1 cellular context compared by ENCODE assay signal in the genomic region with DNA sequence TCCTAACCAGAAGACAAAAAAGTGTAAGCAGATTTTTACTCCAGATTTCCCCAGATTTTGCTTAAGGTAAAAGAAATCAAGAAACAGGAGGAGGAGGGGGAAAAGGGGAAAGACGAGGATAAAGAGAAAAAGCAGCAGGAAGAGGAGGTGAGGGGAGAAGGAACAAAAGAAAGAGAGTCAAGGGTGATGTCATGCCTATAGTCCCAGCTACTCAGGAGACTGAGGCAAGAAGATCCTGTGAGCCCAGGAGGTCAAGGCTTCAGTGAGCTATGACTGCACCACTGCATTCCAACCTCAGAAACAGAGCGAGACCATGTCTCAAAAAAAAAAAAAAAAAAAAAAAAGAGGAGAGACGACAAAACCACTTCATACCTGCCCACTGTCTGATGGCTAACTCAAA.
TF ChIP-seq lines count a peak whose summit lies in the region.

No MANE protein-coding gene starts in this region.

TF ChIP-seq in HepG2, 621 proteins besides CTCF, POLR2A, EP300 and RAD21:
- TF ChIP-seq ATF7 (IDR thresholded peaks at IDR 0.05) (peak; percentile 56), ATF7 (CRISPR knock-in tag; IDR thresholded peaks at IDR 0.05) (no peak), ZNF225 (CRISPR knock-in tag; IDR thresholded peaks at IDR 0.05) (no peak)
